ENCODE assay signal across 21 cellular contexts in the genomic region with DNA sequence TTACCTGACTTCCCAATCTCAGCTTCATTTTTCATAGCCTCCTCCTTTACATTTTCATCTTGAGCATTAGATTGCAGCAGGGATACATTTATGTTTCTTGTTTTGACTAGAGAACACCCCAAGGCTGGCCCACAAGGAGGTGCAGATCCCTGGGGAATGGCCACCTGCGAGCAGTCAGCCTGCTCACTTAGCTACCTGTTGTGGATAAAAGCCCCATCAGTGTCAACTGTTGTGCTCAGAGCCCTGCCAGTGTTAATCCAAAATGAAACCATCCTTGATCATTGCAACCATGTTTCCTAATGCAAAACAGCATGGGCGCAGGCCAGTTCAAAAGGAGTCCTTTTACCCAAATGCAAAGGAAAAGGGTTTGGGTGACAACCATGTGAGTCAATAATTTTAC. TPM values are rescaled to one million over a fixed set of nuclear protein-coding genes. Genes with fewer than 3 reads are reported as not detected.
"Had no signal": no experiment of that assay in that cellular context is flagged by ENCODE, and none has a peak within 500 bp of the region (broad histone marks: within the 10 kb centered on the region; RNA-seq: fewer than 3 reads in every experiment).

No MANE protein-coding gene starts in this region.

- H3K36me3 ChIP-seq: esophagus muscularis mucosa, gastrocnemius medialis, heart right ventricle, left ventricle myocardium inferior, right lobe of liver, thyroid gland had no signal

- H3K4me3 ChIP-seq: esophagus muscularis mucosa, gastrocnemius medialis, heart right ventricle, left ventricle myocardium inferior, lung, psoas muscle, right lobe of liver, thyroid gland had no signal

- H3K4me3 Mint-ChIP-seq: naive thymus-derived CD4-positive, alpha-beta T cell; nephron progenitor cell; stimulated activated effector memory CD8-positive, alpha-beta T cell treated with anti-CD3 and anti-CD28 coated beads, Interleukin-12 subunit alpha, Interleukin-12 subunit beta, amount 100 ng/mL, for 72 hours; type B pancreatic cell had no signal

- ATAC-seq: gastrocnemius medialis; heart right ventricle; naive thymus-derived CD4-positive, alpha-beta T cell; psoas muscle; right lobe of liver; stimulated activated effector memory CD8-positive, alpha-beta T cell treated with anti-CD3 and anti-CD28 coated beads, Interleukin-12 subunit alpha, Interleukin-12 subunit beta, amount 100 ng/mL, for 72 hours had no signal

- H3K27ac ChIP-seq: epithelial cell of prostate, esophagus muscularis mucosa, gastrocnemius medialis, heart right ventricle, left ventricle myocardium inferior, psoas muscle, right lobe of liver, thyroid gland had no signal

- H3K9me3 Mint-ChIP-seq: nephron progenitor cell; stimulated activated effector memory CD8-positive, alpha-beta T cell treated with anti-CD3 and anti-CD28 coated beads, Interleukin-12 subunit alpha, Interleukin-12 subunit beta, amount 100 ng/mL, for 72 hours; type B pancreatic cell had no signal

- H3K27ac Mint-ChIP-seq: naive thymus-derived CD4-positive, alpha-beta T cell; stimulated activated effector memory CD8-positive, alpha-beta T cell treated with anti-CD3 and anti-CD28 coated beads, Interleukin-12 subunit alpha, Interleukin-12 subunit beta, amount 100 ng/mL, for 72 hours; type B pancreatic cell had no signal

- DNase-seq: effector memory CD4-positive, alpha-beta T cell; gastrocnemius medialis; heart right ventricle; islet precursor cell; left ventricle myocardium inferior; mesendoderm; naive thymus-derived CD4-positive, alpha-beta T cell; nephron progenitor cell; psoas muscle; retina; right lobe of liver; stimulated activated CD4-positive, alpha-beta T cell treated with anti-CD3 and anti-CD28 coated beads, Interleukin-4, amount 100 ng/mL, for 1 hour; stimulated activated CD8-positive, alpha-beta memory T cell treated with anti-CD3 and anti-CD28 coated beads, Interleukin-4, amount 100 ng/mL, for 48 hours; thyroid gland had no signal

- H3K4me1 ChIP-seq: esophagus muscularis mucosa, gastrocnemius medialis, heart right ventricle, left ventricle myocardium inferior, psoas muscle, right lobe of liver, thyroid gland had no signal

- H3K4me1 Mint-ChIP-seq: naive thymus-derived CD4-positive, alpha-beta T cell; nephron progenitor cell; stimulated activated effector memory CD8-positive, alpha-beta T cell treated with anti-CD3 and anti-CD28 coated beads, Interleukin-12 subunit alpha, Interleukin-12 subunit beta, amount 100 ng/mL, for 72 hours had no signal

- H3K36me3 Mint-ChIP-seq: naive thymus-derived CD4-positive, alpha-beta T cell; stimulated activated effector memory CD8-positive, alpha-beta T cell treated with anti-CD3 and anti-CD28 coated beads, Interleukin-12 subunit alpha, Interleukin-12 subunit beta, amount 100 ng/mL, for 72 hours; type B pancreatic cell had no signal

- H3K9me3 ChIP-seq: esophagus muscularis mucosa, gastrocnemius medialis, left ventricle myocardium inferior, psoas muscle, right lobe of liver, thyroid gland had no signal

RNA-seq across cellular contexts. Expression of a gene that starts 50.8 kb away (rescaled TPM):
- total RNA-seq: fibroblast of villous mesenchyme; naive thymus-derived CD4-positive, alpha-beta T cell; osteoblast had no signal
- polyA plus RNA-seq: naive thymus-derived CD4-positive, alpha-beta T cell had no signal
